ENCODE assay signal across 8 cellular contexts in genomic region chr15:55280589-55280988, GRCh38. TPM values are rescaled to one million over a fixed set of nuclear protein-coding genes. Genes with fewer than 3 reads are reported as not detected.
DNase-seq lines count a peak whose midpoint lies in the region; ATAC-seq and TF ChIP-seq lines count a peak whose summit lies in the region.
"Not testable (repeated sequence)": the region's sequence is repeated elsewhere in the genome, so short reads cannot be mapped to it uniquely, and the experiment has no call there.

No MANE protein-coding gene starts in this region.

- not testable (repeated sequence) for H3K4me3 ChIP-seq in HL-60 (replicated peaks; ENCODE audit: insufficient read depth, low read length); brain microvascular endothelial cell (ENCODE audit: low read depth, low read length)

- not testable (repeated sequence) for H3K9me3 Mint-ChIP-seq in CD4-positive, alpha-beta T cell; activated naive CD4-positive, alpha-beta T cell treated with anti-CD3 and anti-CD28 coated beads for 36 hours

- not testable (repeated sequence) for H3K27ac ChIP-seq in CD4-positive, alpha-beta T cell (ENCODE audit: low read depth, low read length)
- H3K27ac ChIP-seq in HL-60 (replicated peaks) (peak overlapping the region; percentile 67), brain microvascular endothelial cell (peak overlapping the region; percentile 91)

- not testable (repeated sequence) for ATAC-seq in CD4-positive, alpha-beta T cell (ENCODE audit: poor library complexity)

- CTCF ChIA-PET in CD4-positive, alpha-beta T cell (lab: Charles Lee): interaction anchor here (1.4 kb wide), 1 partner anchor 13 kb away, joined by 4 read pairs; no protein-coding TSS in a partner anchor
- CTCF ChIA-PET in activated naive CD4-positive, alpha-beta T cell treated with anti-CD3 and anti-CD28 coated beads for 36 hours (lab: Charles Lee): not testable (repeated sequence)

- not testable (repeated sequence) for H3K27me3 ChIP-seq in CD4-positive, alpha-beta T cell (ENCODE audit: control insufficient read depth, insufficient read depth, low read length); HL-60 (ENCODE audit: insufficient read depth, poor library complexity, severe bottlenecking); brain microvascular endothelial cell (replicated peaks)

- not testable (repeated sequence) for H3K36me3 ChIP-seq in brain microvascular endothelial cell (replicated peaks)

- not testable (repeated sequence) for TF ChIP-seq CTCF in CD4-positive, alpha-beta T cell (IDR thresholded peaks at IDR 0.05); HL-60 (IDR thresholded peaks at IDR 0.05; ENCODE audit: insufficient read depth, low read length); brain microvascular endothelial cell (IDR thresholded peaks at IDR 0.05; ENCODE audit: low read depth, low read length, missing control alignments)

- DNase-seq in CD4-positive, alpha-beta T cell: peak in 2 of 10 experiments; percentile 12 to 17
- DNase-seq in HL-60 (ENCODE audit: low read depth in 1 of 2, low spot score in 1 of 2) (peak in 1 of 2 experiments; percentile 45), T follicular helper cell (ENCODE audit: low read depth) (peak; percentile 16), brain microvascular endothelial cell (peak; percentile 66), kidney tubule cell (ENCODE audit: low spot score) (peak; percentile 33)
- DNase-seq in activated CD4-positive, alpha-beta T cell treated with anti-CD3 and anti-CD28 coated beads, Interleukin-2, amount 50 U/mL, for 48 hours: peak; percentile 35 to 49
- peak; percentile 76 for DNase-seq in activated naive CD4-positive, alpha-beta T cell treated with anti-CD3 and anti-CD28 coated beads for 36 hours
- peak; percentile 57 for DNase-seq in stimulated activated CD8-positive, alpha-beta memory T cell treated with anti-CD3 and anti-CD28 coated beads, Interleukin-4, amount 100 ng/mL, for 48 hours

- in situ Hi-C loops in brain microvascular endothelial cell (cut with HindIII; ENCODE audit: low pct_ligation_motif_present, low sequenced_read_pairs): not testable (repeated sequence)

- H3K4me3 Mint-ChIP-seq in CD4-positive, alpha-beta T cell: not testable (repeated sequence)
- H3K4me3 Mint-ChIP-seq in activated naive CD4-positive, alpha-beta T cell treated with anti-CD3 and anti-CD28 coated beads for 36 hours: peak overlapping the region; percentile 32

- H3K4me1 Mint-ChIP-seq in CD4-positive, alpha-beta T cell (ENCODE audit: low read depth): peaks cover 96% of the 10 kb centered on the region
- H3K4me1 Mint-ChIP-seq in activated naive CD4-positive, alpha-beta T cell treated with anti-CD3 and anti-CD28 coated beads for 36 hours (ENCODE audit: low read depth): peaks cover 93% of the 10 kb centered on the region

- intact Hi-C loops in CD4-positive, alpha-beta T cell (cut with DNase I, micrococcal nuclease): not testable (repeated sequence)
- intact Hi-C loops in activated naive CD4-positive, alpha-beta T cell treated with anti-CD3 and anti-CD28 coated beads for 36 hours (cut with micrococcal nuclease): loop anchor here (1.0 to 10.0 kb wide), 6 partner anchors 9 to 764 kb away; partner anchors contain the start of gene RAB27A

- not testable (repeated sequence) for H3K27me3 Mint-ChIP-seq in CD4-positive, alpha-beta T cell; activated naive CD4-positive, alpha-beta T cell treated with anti-CD3 and anti-CD28 coated beads for 36 hours (ENCODE audit: low read depth)

- POLR2A ChIA-PET in CD4-positive, alpha-beta T cell (lab: Charles Lee): interaction anchor here (1.0 to 1.8 kb wide), 3 partner anchors 13 to 38 kb away, joined by 3 to 5 read pairs (median 4); partner anchors contain the start of genes PIGB and PIGBOS1

- H3K36me3 Mint-ChIP-seq in CD4-positive, alpha-beta T cell (ENCODE audit: low read depth): not testable (repeated sequence)
- peaks cover 23% of the 10 kb centered on the region for H3K36me3 Mint-ChIP-seq in activated naive CD4-positive, alpha-beta T cell treated with anti-CD3 and anti-CD28 coated beads for 36 hours (ENCODE audit: low read depth)

- not testable (repeated sequence) for H3K9me3 ChIP-seq in CD4-positive, alpha-beta T cell (ENCODE audit: control insufficient read depth, low read length)

- peak overlapping the region; percentile 94 for H3K27ac Mint-ChIP-seq in CD4-positive, alpha-beta T cell
- peak overlapping the region; percentile 84 for H3K27ac Mint-ChIP-seq in activated naive CD4-positive, alpha-beta T cell treated with anti-CD3 and anti-CD28 coated beads for 36 hours

RNA-seq across cellular contexts. Expression of gene RAB27A, which starts 9.0 kb away (rescaled TPM):
- 1 to 10 TPM; 9.0 TPM for total RNA-seq in CD4-positive, alpha-beta T cell
- total RNA-seq in activated naive CD4-positive, alpha-beta T cell treated with anti-CD3 and anti-CD28 coated beads for 36 hours: 100 to 1,000 TPM; 119 to 124 TPM

RNA-seq across cellular contexts. Expression of gene PIGBOS1, which starts 38.3 kb away (rescaled TPM):
- 10 to 100 TPM in 1 of 2 experiments, 1 to 10 TPM in 1; 6.2 to 10.1 TPM for total RNA-seq in CD4-positive, alpha-beta T cell
- 1 to 10 TPM; 7.3 to 9.2 TPM for total RNA-seq in activated naive CD4-positive, alpha-beta T cell treated with anti-CD3 and anti-CD28 coated beads for 36 hours

RNA-seq across cellular contexts. Expression of gene PIGB, which starts 38.4 kb away (rescaled TPM):
- total RNA-seq in CD4-positive, alpha-beta T cell: 10 to 100 TPM; 21.5 to 21.6 TPM
- total RNA-seq in activated naive CD4-positive, alpha-beta T cell treated with anti-CD3 and anti-CD28 coated beads for 36 hours: 10 to 100 TPM; 13.3 to 13.8 TPM

Comparison
In these comparisons a context has a peak if more than half of its experiments do, and no peak if none do; other contexts are left out.
1. RNA of gene RAB27A, which starts 9.0 kb away (total RNA-seq): 119 to 124 TPM in activated naive CD4-positive, alpha-beta T cell treated with anti-CD3 and anti-CD28 coated beads for 36 hours; 9.0 TPM in CD4-positive, alpha-beta T cell; every median in the first group is over 10 times any median in the second.